In the genomic region with DNA sequence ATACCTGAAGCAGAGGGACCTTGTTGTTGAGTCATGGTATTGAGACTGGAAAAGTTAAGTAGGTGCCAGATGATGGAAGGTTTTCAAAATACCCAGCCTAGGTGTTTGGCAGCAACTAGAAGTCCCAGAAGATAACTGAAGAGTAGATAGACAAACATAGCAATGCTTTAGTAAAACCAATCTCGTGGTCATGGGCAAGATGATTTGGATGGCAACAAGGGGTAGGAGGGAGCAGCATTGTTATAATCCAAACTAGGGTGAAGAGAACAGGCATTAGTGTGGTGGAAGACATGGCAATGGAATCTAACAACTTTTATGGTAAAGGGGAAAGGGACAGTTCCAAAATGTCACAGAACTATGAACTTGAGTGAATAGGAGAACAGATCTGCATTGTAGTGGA, we compare ENCODE assay signal across 25 cellular contexts. TPM values are rescaled to one million over a fixed set of nuclear protein-coding genes. Genes with fewer than 3 reads are reported as not detected.
DNase-seq lines count a peak whose midpoint lies in the region; ATAC-seq, FAIRE-seq and TF ChIP-seq lines count a peak whose summit lies in the region.
"Had no signal": no experiment of that assay in that cellular context is flagged by ENCODE, and none has a peak within 500 bp of the region (broad histone marks: within the 10 kb centered on the region; RNA-seq: fewer than 3 reads in every experiment).

No MANE protein-coding gene starts in this region.

- H3K27me3 Mint-ChIP-seq in endothelial cell (ENCODE audit: unreplicated experiment), result peaks cover 3% of the 10 kb centered on the region

- 92% methylated on average over 1 of the region's 1 CpG for WGBS in hepatocyte (ENCODE audit: low lambda C conversion rate, missing lambda C conversion rate)
- WGBS in psoas muscle, 3 donors, result 11 to 41% (median 19%) methylated on average over 1 of the region's 1 CpG

- H3K4me1 ChIP-seq in hepatocyte (ENCODE audit: insufficient read depth) (peaks cover 8% of the 10 kb centered on the region), psoas muscle (peaks cover 59% of the 10 kb centered on the region)
- H3K4me1 ChIP-seq: foreskin keratinocyte, SJSA1 had no signal

- H3K4me3 Mint-ChIP-seq in endothelial cell (ENCODE audit: unreplicated experiment), result peak overlapping the region; percentile 86
- H3K4me3 Mint-ChIP-seq: activated B cell treated with CpG ODN at 0.5 μM for 24 hours; activated CD8-positive, alpha-beta T cell treated with anti-CD3 and anti-CD28 coated beads, Interleukin-2, amount 10 ng/mL, durations not matched to agents 7 days and 5 days; activated T-cell treated with anti-CD3 and anti-CD28 coated beads, Interleukin-2, amount 50 U/mL, for 72 hours; dendritic cell treated with granulocyte-macrophage colony-stimulating factor and Interleukin-4, amounts not matched to agents 40 ng/mL and 50 ng/mL, for 4 days; natural killer cell; T-helper 17 cell had no signal

- H2AFZ ChIP-seq in hepatocyte, result no peak overlapping the region

- peak overlapping the region; percentile 55 for H3K27ac Mint-ChIP-seq in endothelial cell (ENCODE audit: unreplicated experiment)
- H3K27ac Mint-ChIP-seq: activated B cell treated with CpG ODN at 0.5 μM for 24 hours; activated CD8-positive, alpha-beta T cell treated with anti-CD3 and anti-CD28 coated beads, Interleukin-2, amount 10 ng/mL, durations not matched to agents 7 days and 5 days; activated naive CD4-positive, alpha-beta T cell treated with anti-CD3 and anti-CD28 coated beads, Interleukin-2, amount 50 U/mL, for 72 hours; activated T-cell treated with anti-CD3 and anti-CD28 coated beads, Interleukin-2, amount 50 U/mL, for 72 hours; dendritic cell treated with granulocyte-macrophage colony-stimulating factor and Interleukin-4, amounts not matched to agents 40 ng/mL and 50 ng/mL, for 4 days; natural killer cell; T-helper 17 cell had no signal

- peaks cover 4% of the 10 kb centered on the region for H3K79me2 ChIP-seq in hepatocyte

- DNase-seq in endothelial cell (ENCODE audit: low spot score), result no peak
- DNase-seq in hepatocyte (ENCODE audit: low spot score), result no peak
- no peak for DNase-seq in psoas muscle
- DNase-seq in urothelium cell line (ENCODE audit: low spot score), result no peak
- no peak for DNase-seq in NOMO-1 treated with DMSO at 0.1 percent for 48 hours (lab: John Stamatoyannopoulos, UW; ENCODE audit: unreplicated experiment)
- no peak for DNase-seq in NCI-H1694 (lab: John Stamatoyannopoulos, UW)
- DNase-seq in OCI-M2 (lab: John Stamatoyannopoulos, UW; ENCODE audit: unreplicated experiment), result no peak
- DNase-seq: activated B cell treated with CpG ODN at 0.5 μM for 24 hours; activated CD8-positive, alpha-beta T cell treated with anti-CD3 and anti-CD28 coated beads, Interleukin-2, amount 10 ng/mL, durations not matched to agents 7 days and 5 days; activated T-cell treated with anti-CD3 and anti-CD28 coated beads, Interleukin-2, amount 50 U/mL, for 72 hours; DMS79; foreskin keratinocyte; MG63; natural killer cell; NCI-H146; NCI-H748 treated with DMSO at 0.1 percent for 48 hours; OCI-M1; spleen; stimulated activated CD4-positive, alpha-beta T cell treated with anti-CD3 and anti-CD28 coated beads, Interleukin-4, amount 100 ng/mL, for 4 hours; T-helper 17 cell had no signal

- peak; percentile 46 for FAIRE-seq in urothelium cell line (lab: Jason Lieb, UNC)
- FAIRE-seq: endothelial cell of umbilical vein had no signal

- no peaks in the 10 kb centered on the region for H3K9me3 Mint-ChIP-seq in endothelial cell (ENCODE audit: unreplicated experiment)
- H3K9me3 Mint-ChIP-seq: activated B cell treated with CpG ODN at 0.5 μM for 24 hours; activated naive CD4-positive, alpha-beta T cell treated with anti-CD3 and anti-CD28 coated beads, Interleukin-2, amount 50 U/mL, for 72 hours; activated T-cell treated with anti-CD3 and anti-CD28 coated beads, Interleukin-2, amount 50 U/mL, for 72 hours; dendritic cell treated with granulocyte-macrophage colony-stimulating factor and Interleukin-4, amounts not matched to agents 40 ng/mL and 50 ng/mL, for 4 days; natural killer cell had no signal

- H3K4me1 Mint-ChIP-seq in endothelial cell (ENCODE audit: unreplicated experiment), result peaks cover 73% of the 10 kb centered on the region
- H3K4me1 Mint-ChIP-seq: natural killer cell had no signal

- no peaks in the 10 kb centered on the region for H4K20me1 ChIP-seq in hepatocyte (ENCODE audit: insufficient read depth, poor library complexity, severe bottlenecking)

- intact Hi-C loops in psoas muscle (cut with DNase I), result loop anchor here (5.0 kb wide), 2 partner anchors 54 to 114 kb away; no protein-coding TSS in a partner anchor

- no peaks in the 10 kb centered on the region for H3K27me3 ChIP-seq in hepatocyte
- no peaks in the 10 kb centered on the region for H3K27me3 ChIP-seq in psoas muscle (ENCODE audit: insufficient read depth in 3 of 3, low read length in 2 of 3)
- H3K27me3 ChIP-seq: MG63, SJSA1 had no signal

- peak in 1 of 4 donors; percentile 24 for ATAC-seq in psoas muscle
- ATAC-seq: activated CD8-positive, alpha-beta T cell treated with anti-CD3 and anti-CD28 coated beads, Interleukin-2, amount 10 ng/mL, durations not matched to agents 7 days and 5 days; activated naive CD4-positive, alpha-beta T cell treated with anti-CD3 and anti-CD28 coated beads, Interleukin-2, amount 50 U/mL, for 72 hours; activated T-cell treated with anti-CD3 and anti-CD28 coated beads, Interleukin-2, amount 50 U/mL, for 72 hours; foreskin keratinocyte; natural killer cell; T-helper 17 cell had no signal

- TF ChIP-seq CTCF in endothelial cell (IDR thresholded peaks at IDR 0.05; ENCODE audit: unreplicated experiment) (no peak), hepatocyte (IDR thresholded peaks at IDR 0.05; ENCODE audit: poor library complexity) (no peak), psoas muscle (IDR thresholded peaks at IDR 0.05) (no peak)

- H3K4me3 ChIP-seq in hepatocyte (no peak overlapping the region), psoas muscle (peak overlapping the region; percentile 80)
- H3K4me3 ChIP-seq: HAP-1, MG63, SJSA1, spleen had no signal

- no peaks in the 10 kb centered on the region for H3K36me3 Mint-ChIP-seq in endothelial cell (ENCODE audit: low read depth, unreplicated experiment)
- H3K36me3 Mint-ChIP-seq: activated naive CD4-positive, alpha-beta T cell treated with anti-CD3 and anti-CD28 coated beads, Interleukin-2, amount 50 U/mL, for 72 hours; natural killer cell had no signal

- no peaks in the 10 kb centered on the region for H3K9me2 ChIP-seq in hepatocyte (replicated peaks; ENCODE audit: insufficient read depth)

- H3K9me3 ChIP-seq in hepatocyte (ENCODE audit: low read depth), result no peaks in the 10 kb centered on the region
- no peaks in the 10 kb centered on the region for H3K9me3 ChIP-seq in psoas muscle
- H3K9me3 ChIP-seq: HAP-1, MG63, SJSA1, spleen had no signal

- H3K4me2 ChIP-seq in hepatocyte, result peak overlapping the region; percentile 68

- no peaks in the 10 kb centered on the region for H3K36me3 ChIP-seq in hepatocyte (replicated peaks; ENCODE audit: insufficient read depth, low read depth)
- no peaks in the 10 kb centered on the region for H3K36me3 ChIP-seq in psoas muscle (ENCODE audit: insufficient read depth in 1 of 2, low read depth in 1 of 2)
- H3K36me3 ChIP-seq: HAP-1, MG63, SJSA1, spleen had no signal

- no peak overlapping the region for H3K27ac ChIP-seq in hepatocyte
- peak overlapping the region; percentile 97 for H3K27ac ChIP-seq in psoas muscle
- H3K27ac ChIP-seq: foreskin keratinocyte, SJSA1, spleen had no signal

RNA-seq across cellular contexts. Expression of a gene that starts 2.3 kb away (rescaled TPM):
- total RNA-seq in endothelial cell (ENCODE audit: unreplicated experiment), result 32.0 TPM
- total RNA-seq in hepatocyte, result 6.0 and 7.3 TPM in 2 replicates
- polyA plus RNA-seq in hepatocyte, result 4.1 and 5.7 TPM in 2 replicates
- 100 to 1,000 TPM in 1 of 4 donors, 10 to 100 TPM in 3; 71.5 to 129 (median 87.1) TPM for total RNA-seq in psoas muscle
- 10 to 100 TPM in 2 of 3 donors, 1 to 10 TPM in 1; 2.8 to 32.4 (median 20.1) TPM for polyA plus RNA-seq in psoas muscle
- total RNA-seq: activated B cell treated with CpG ODN at 0.5 μM for 24 hours; activated CD8-positive, alpha-beta T cell treated with anti-CD3 and anti-CD28 coated beads, Interleukin-2, amount 10 ng/mL, durations not matched to agents 7 days and 5 days; activated naive CD4-positive, alpha-beta T cell treated with anti-CD3 and anti-CD28 coated beads, Interleukin-2, amount 50 U/mL, for 72 hours; foreskin keratinocyte; natural killer cell had no signal
- polyA plus RNA-seq: foreskin keratinocyte had no signal
